8 cellular contexts compared by ENCODE assay signal in the genomic region with DNA sequence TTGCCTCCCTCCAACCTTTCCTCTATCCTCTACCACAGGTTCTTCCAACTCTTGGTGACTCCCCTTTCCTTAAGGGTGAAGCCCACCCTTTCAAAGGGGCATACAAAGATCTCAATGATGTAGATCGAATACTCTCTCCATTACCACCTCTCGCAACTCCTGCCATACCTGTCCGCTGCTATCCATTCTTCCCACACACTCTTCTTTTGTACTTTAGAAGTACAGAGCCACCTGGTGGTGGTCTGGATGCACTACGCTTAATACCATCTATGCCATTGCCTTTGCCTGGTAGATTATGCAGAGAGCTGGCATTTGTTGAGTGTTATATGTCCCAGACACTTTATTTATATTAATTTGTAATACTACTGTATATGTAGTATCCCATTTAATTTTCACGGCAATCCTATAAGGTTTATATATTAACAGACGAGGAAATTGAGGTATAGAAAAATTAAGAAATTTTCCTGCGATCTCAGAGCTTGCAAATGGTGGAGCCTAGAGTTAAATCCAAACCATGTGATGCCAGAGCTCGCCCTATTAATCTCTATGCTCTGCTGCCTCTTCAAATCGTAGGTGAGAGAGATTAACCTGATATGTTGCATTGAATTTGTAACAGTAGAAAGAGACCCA. TPM values are rescaled to one million over a fixed set of nuclear protein-coding genes. Genes with fewer than 3 reads are reported as not detected.
A peak's percentile ranks its signal among the peaks of the same experiment; 100 is the strongest.
DNase-seq lines count a peak whose midpoint lies in the region; ATAC-seq, FAIRE-seq and TF ChIP-seq lines count a peak whose summit lies in the region.

No MANE protein-coding gene starts in this region.

- H3K27me3 ChIP-seq in HepG2 (ENCODE audit: control insufficient read depth in 1 of 2, insufficient read depth in 2 of 2, low read length in 2 of 2), result peaks cover 0 to 11% of the 10 kb centered on the region in 2 experiments; a peak in 1 of 5 replicates

- FAIRE-seq in HepG2 (lab: Jason Lieb, UNC), result peak; percentile 66

- 9% methylated on average over 9 of the region's 9 CpGs for WGBS in HepG2 (ENCODE audit: low lambda C conversion rate)

- TF ChIP-seq CTCF in coronary artery (IDR thresholded peaks at IDR 0.05) (peak; percentile 54), HepG2 (CRISPR knock-in tag; IDR thresholded peaks at IDR 0.05) (peak; percentile 81)

- no peak overlapping the region for H3K4me3 ChIP-seq in coronary artery
- H3K4me3 ChIP-seq in HepG2 (replicated peaks in 1 of 3; ENCODE audit: insufficient read depth in 1 of 3, low read depth in 2 of 3, low read length in 3 of 3), result no peak overlapping the region

- intact Hi-C loops in HepG2 (cut with micrococcal nuclease; ENCODE audit: unreplicated experiment), result loop anchor here (2.0 kb wide), 1 partner anchor 74 kb away; no protein-coding TSS in a partner anchor

- BruUV-seq in HepG2 (replicated peaks; lab: Mats Ljungman, UMichigan), result no TSS peak

- no peaks in the 10 kb centered on the region for H3K36me3 ChIP-seq in HepG2 (replicated peaks in 1 of 2; ENCODE audit: control insufficient read depth in 1 of 2, insufficient read depth in 2 of 2, low read length in 2 of 2)

- CTCF ChIA-PET in HepG2 (lab: Yijun Ruan, JAX; ENCODE audit: low intra/inter-chr PET ratio, low total read pairs), result interaction anchor here (2.1 kb wide), 1 partner anchor 73 kb away, joined by 17 read pairs; no protein-coding TSS in a partner anchor

- H3K79me2 ChIP-seq in HepG2 (ENCODE audit: insufficient read depth, low read length), result no peaks in the 10 kb centered on the region

- TF ChIP-seq POLR2A in GM18505 (IDR thresholded peaks at IDR 0.05; ENCODE audit: borderline replicate concordance, extremely low read depth, insufficient read depth, insufficient read length) (no peak), HepG2 (IDR thresholded peaks at IDR 0.05; ENCODE audit: insufficient read depth in 1 of 2, low read depth in 2 of 2, low read length in 2 of 2) (no peak)

- no peaks in the 10 kb centered on the region for H3K9me3 ChIP-seq in HepG2 (ENCODE audit: low read length)

- H2AFZ ChIP-seq in HepG2 (ENCODE audit: low read length), result no peak overlapping the region

- H3K4me1 ChIP-seq in HepG2 (ENCODE audit: insufficient read depth, low read length), result no peaks in the 10 kb centered on the region

- TF ChIP-seq RAD21 in HepG2 (CRISPR knock-in tag; IDR thresholded peaks at IDR 0.05), result no peak

- ATAC-seq in GM18505 (IDR thresholded peaks at IDR 0.05; ENCODE audit: unreplicated experiment) (peak; percentile 68), HG03025 (IDR thresholded peaks at IDR 0.05; ENCODE audit: low FRiP score, unreplicated experiment) (peak; percentile 77), HepG2 (peak; percentile 94)

- no peaks in the 10 kb centered on the region for H4K20me1 ChIP-seq in HepG2 (ENCODE audit: insufficient read depth, low read length)

- H3K27ac ChIP-seq in coronary artery (no peak overlapping the region), HepG2 (ENCODE audit: extremely low read length, insufficient read depth, low read length) (no peak overlapping the region)

- no peak overlapping the region for H3K4me2 ChIP-seq in HepG2 (ENCODE audit: low read depth, low read length)

- DNase-seq in ACHN (peak; percentile 67), NCI-H2171 treated with DMSO at 0.1 percent for 48 hours (lab: John Stamatoyannopoulos, UW) (peak; percentile 74), coronary artery (ENCODE audit: low spot score) (no peak), HepG2 (ENCODE audit: low spot score) (peak; percentile 57)
- peak in 3 of 4 experiments; percentile 7 to 17 (median 11) for DNase-seq in activated CD4-positive, CD25-positive, alpha-beta regulatory T cell (lab: John Stamatoyannopoulos, UW)
- peak; percentile 19 for DNase-seq in stimulated activated CD8-positive, alpha-beta memory T cell treated with anti-CD3 and anti-CD28 coated beads, Interleukin-7, amount 100 ng/mL, for 24 hours (ENCODE audit: low read depth)

- TF ChIP-seq EP300 in HepG2 (IDR thresholded peaks at IDR 0.05; ENCODE audit: low read depth in 2 of 2, low read length in 2 of 2) (no peak), HepG2 (CRISPR knock-in tag; IDR thresholded peaks at IDR 0.05; ENCODE audit: borderline replicate concordance) (no peak)

- no peak overlapping the region for H3K9ac ChIP-seq in HepG2 (ENCODE audit: insufficient read depth, low read depth, low read length)

- POLR2A ChIA-PET in HepG2 (lab: Yijun Ruan, JAX), result no interaction called here

- in situ Hi-C loops in ACHN (cut with HindIII; ENCODE audit: low pct_ligation_motif_present, low pct_unique_long_range_greater_than_20kb, low sequenced_read_pairs), result no loop called here
- in situ Hi-C loops in HepG2 (cut with HindIII; ENCODE audit: extremely low pct_ligation_motif_present, low pct_unique_long_range_greater_than_20kb), result no loop called here

TF ChIP-seq in HepG2, 621 proteins besides CTCF, POLR2A, EP300 and RAD21 (continues in another document):
- peak; percentile 71 for TF ChIP-seq STAG1 (CRISPR knock-in tag; IDR thresholded peaks at IDR 0.05)
- TF ChIP-seq ZNF274 (CRISPR knock-in tag; IDR thresholded peaks at IDR 0.05), result no peak
- no peak for TF ChIP-seq ZEB1 (IDR thresholded peaks at IDR 0.05; ENCODE audit: insufficient replicate concordance, low read depth)
- no peak for TF ChIP-seq ARNT2 (CRISPR knock-in tag; IDR thresholded peaks at IDR 0.05; ENCODE audit: low read depth)
- TF ChIP-seq ZMYM4 (CRISPR knock-in tag; IDR thresholded peaks at IDR 0.05), result no peak
- no peak for TF ChIP-seq REPIN1 (CRISPR knock-in tag; IDR thresholded peaks at IDR 0.05; ENCODE audit: borderline replicate concordance, low read depth)
- TF ChIP-seq NPAS2 (CRISPR knock-in tag; IDR thresholded peaks at IDR 0.05; ENCODE audit: borderline replicate concordance), result no peak

RNA-seq across cellular contexts. Expression of a gene that starts 22.9 kb away (rescaled TPM):
- total RNA-seq in HepG2 (2016; rRNA removed; fragmentation: Illumina TruSeq; extraction: Trizol), result not detected in 2 replicates
- total RNA-seq in HepG2 (2016; cell fraction: cytosol; rRNA removed; fragmentation: Illumina TruSeq; extraction: Trizol; ENCODE audit: low read depth), result not detected in 2 replicates
- total RNA-seq in HepG2 (2016; cell fraction: insoluble cytoplasmic fraction; rRNA removed; fragmentation: Illumina TruSeq; extraction: Trizol), result not detected in 2 replicates
- not detected in 2 replicates for total RNA-seq in HepG2 (2016; cell fraction: membrane; rRNA removed; fragmentation: Illumina TruSeq; extraction: Trizol)
- total RNA-seq in HepG2 (2016; cell fraction: nucleus; rRNA removed; fragmentation: Illumina TruSeq; extraction: Trizol), result not detected in 2 replicates
- polyA plus RNA-seq in HepG2 (2011; rRNA removed), result not detected in 2 replicates
- not detected in 2 replicates for polyA plus RNA-seq in HepG2 (2011; cell fraction: cytosol; rRNA removed)
- polyA plus RNA-seq in HepG2 (2011; cell fraction: nucleus; rRNA removed), result not detected in 2 replicates
- polyA plus RNA-seq in HepG2 (2012), result not detected in 2 replicates
- polyA plus RNA-seq in HepG2 (2016; cell fraction: cytosol; fragmentation: Illumina TruSeq; extraction: Trizol; ENCODE audit: low read depth), result not detected in 2 replicates
- not detected in 2 replicates for polyA plus RNA-seq in HepG2 (2016; cell fraction: insoluble cytoplasmic fraction; fragmentation: Illumina TruSeq; extraction: Trizol; ENCODE audit: low read depth)
- polyA plus RNA-seq in HepG2 (2016; cell fraction: membrane; fragmentation: Illumina TruSeq; extraction: Trizol; ENCODE audit: low read depth), result not detected in 2 replicates
- not detected in 2 replicates for polyA plus RNA-seq in HepG2 (2016; cell fraction: nucleus; fragmentation: Illumina TruSeq; extraction: Trizol; ENCODE audit: insufficient read depth, low read depth)
- not detected in 2 replicates for polyA minus RNA-seq in HepG2 (2011; rRNA and poly(A)+ RNA removed; ENCODE audit: low replicate concordance)
- polyA minus RNA-seq in HepG2 (2011; cell fraction: cytosol; rRNA and poly(A)+ RNA removed), result not detected in 2 replicates
- not detected in 2 replicates for polyA minus RNA-seq in HepG2 (2011; cell fraction: nucleus; rRNA and poly(A)+ RNA removed)

RNA-seq across cellular contexts. Expression of a gene that starts 36.7 kb away (rescaled TPM):
- not detected in 2 replicates for total RNA-seq in HepG2 (2016; rRNA removed; fragmentation: Illumina TruSeq; extraction: Trizol)
- not detected in 2 replicates for total RNA-seq in HepG2 (2016; cell fraction: cytosol; rRNA removed; fragmentation: Illumina TruSeq; extraction: Trizol; ENCODE audit: low read depth)
- not detected in 2 replicates for total RNA-seq in HepG2 (2016; cell fraction: insoluble cytoplasmic fraction; rRNA removed; fragmentation: Illumina TruSeq; extraction: Trizol)
- not detected in 2 replicates for total RNA-seq in HepG2 (2016; cell fraction: membrane; rRNA removed; fragmentation: Illumina TruSeq; extraction: Trizol)
- not detected in 2 replicates for total RNA-seq in HepG2 (2016; cell fraction: nucleus; rRNA removed; fragmentation: Illumina TruSeq; extraction: Trizol)
- polyA plus RNA-seq in HepG2 (2011; rRNA removed), result not detected in 2 replicates
- not detected in 2 replicates for polyA plus RNA-seq in HepG2 (2011; cell fraction: cytosol; rRNA removed)
- not detected in 2 replicates for polyA plus RNA-seq in HepG2 (2011; cell fraction: nucleus; rRNA removed)
- polyA plus RNA-seq in HepG2 (2012), result not detected in 2 replicates
- not detected in 2 replicates for polyA plus RNA-seq in HepG2 (2016; cell fraction: cytosol; fragmentation: Illumina TruSeq; extraction: Trizol; ENCODE audit: low read depth)
- not detected in 2 replicates for polyA plus RNA-seq in HepG2 (2016; cell fraction: insoluble cytoplasmic fraction; fragmentation: Illumina TruSeq; extraction: Trizol; ENCODE audit: low read depth)
- not detected in 2 replicates for polyA plus RNA-seq in HepG2 (2016; cell fraction: membrane; fragmentation: Illumina TruSeq; extraction: Trizol; ENCODE audit: low read depth)
- polyA plus RNA-seq in HepG2 (2016; cell fraction: nucleus; fragmentation: Illumina TruSeq; extraction: Trizol; ENCODE audit: insufficient read depth, low read depth), result not detected in 2 replicates
- not detected in 2 replicates for polyA minus RNA-seq in HepG2 (2011; rRNA and poly(A)+ RNA removed; ENCODE audit: low replicate concordance)
- not detected in 2 replicates for polyA minus RNA-seq in HepG2 (2011; cell fraction: cytosol; rRNA and poly(A)+ RNA removed)
- not detected in 2 replicates for polyA minus RNA-seq in HepG2 (2011; cell fraction: nucleus; rRNA and poly(A)+ RNA removed)
